Comparison of ENCODE assay signal across 16 cellular contexts in the genomic region with DNA sequence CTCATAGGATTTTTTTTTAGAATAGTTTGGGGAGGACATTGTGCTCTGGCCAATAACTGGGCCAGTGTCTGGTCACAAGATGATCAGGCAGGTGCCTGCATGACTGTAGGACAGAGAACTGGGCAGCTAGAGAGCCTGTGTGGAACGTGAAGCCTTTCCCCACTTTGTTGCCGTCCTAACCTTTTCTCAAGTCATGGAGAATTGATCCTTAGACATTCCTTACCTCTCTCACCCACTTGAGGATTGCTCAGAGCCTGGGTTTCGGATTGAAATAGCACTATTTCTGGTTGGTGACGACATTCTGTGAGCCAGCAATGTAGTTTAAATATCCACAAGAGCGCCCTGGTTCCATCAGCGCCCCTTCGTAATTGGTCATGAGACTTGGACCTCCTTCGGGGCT.
A peak's percentile ranks its signal among the peaks of the same experiment; 100 is the strongest.
DNase-seq lines count a peak whose midpoint lies in the region; FAIRE-seq and TF ChIP-seq lines count a peak whose summit lies in the region.
"Had no signal": no experiment of that assay in that cellular context is flagged by ENCODE, and none has a peak within 500 bp of the region (broad histone marks: within the 10 kb centered on the region; RNA-seq: fewer than 3 reads in every experiment).

No MANE protein-coding gene starts in this region.

- H2AK5ac ChIP-seq in H9 (ENCODE audit: insufficient read length, low read length), result no peak overlapping the region

- H3K4me3 Mint-ChIP-seq in H9, result no peak overlapping the region
- H3K4me3 Mint-ChIP-seq: immature natural killer cell; stimulated activated naive B cell treated with anti-CD40 and anti-IgM and Interleukin-4, amounts not matched to agents 10 μg/mL and 1 μg/mL and 100 μg/mL, for 72 hours had no signal

- H3K27me3 Mint-ChIP-seq in H9 (ENCODE audit: low read depth), result no peaks in the 10 kb centered on the region
- H3K27me3 Mint-ChIP-seq: stimulated activated naive B cell treated with anti-CD40 and anti-IgM and Interleukin-4, amounts not matched to agents 10 μg/mL and 1 μg/mL and 100 μg/mL, for 72 hours had no signal

- no peak overlapping the region for H4K91ac ChIP-seq in H9 (ENCODE audit: insufficient read length, low read depth, low read length)

- H3K14ac ChIP-seq in H9 (ENCODE audit: insufficient read depth, low read length), result peak overlapping the region; percentile 80; the same call in 1 of the 2 replicates

- no peaks in the 10 kb centered on the region for H4K20me1 ChIP-seq in H9 (ENCODE audit: control insufficient read depth, insufficient read depth, insufficient read length)

- in situ Hi-C loops in SK-MEL-5 (cut with HindIII; ENCODE audit: low pct_unique_long_range_greater_than_20kb, low sequenced_read_pairs) (no loop called here), GM13976 (cut with MboI; ENCODE audit: low sequenced_read_pairs, unreplicated experiment) (loop anchor here (25.0 kb wide), 1 partner anchor 276 kb away; no protein-coding TSS in a partner anchor)

- DNase-seq in H9 (no peak), SK-MEL-5 (ENCODE audit: low read depth, low spot score) (peak; percentile 72), kidney (no peak), SHP77 (lab: John Stamatoyannopoulos, UW) (no peak), GM13976 (ENCODE audit: low spot score) (no peak), NK-92 (lab: John Stamatoyannopoulos, UW; ENCODE audit: unreplicated experiment) (no peak), T-helper 9 cell (no peak)
- DNase-seq: activated CD4-positive, alpha-beta T cell treated with anti-CD3 and anti-CD28 coated beads for 1 hour; activated T-cell treated with anti-CD3 and anti-CD28 coated beads, Interleukin-2, amount 50 U/mL, for 1 hour; aorta; EL; immature natural killer cell; MG63; stimulated activated CD4-positive, alpha-beta T cell treated with anti-CD3 and anti-CD28 coated beads, Interleukin-2, amount 100 ng/mL, for 48 hours; stimulated activated naive B cell treated with anti-CD40 and anti-IgM and Interleukin-4, amounts not matched to agents 10 μg/mL and 1 μg/mL and 100 μg/mL, for 72 hours had no signal

- peak overlapping the region in 1 of 2 donors; percentile 12 for H3K4me3 ChIP-seq in kidney (ENCODE audit: low read length in 2 of 2)
- H3K4me3 ChIP-seq: MG63 had no signal

- intact Hi-C loops in kidney (cut with DNase I), result no loop called here

- TF ChIP-seq CTCF in C4-2B (conservative IDR thresholded peaks at IDR 0.05), result no peak
- TF ChIP-seq CTCF in H9 (conservative IDR thresholded peaks at IDR 0.05), result no peak
- TF ChIP-seq CTCF in kidney (IDR thresholded peaks at IDR 0.05; ENCODE audit: borderline replicate concordance, extremely low read depth, insufficient read depth), result no peak
- TF ChIP-seq CTCF in GM13976 (IDR thresholded peaks at IDR 0.05; ENCODE audit: borderline replicate concordance, control extremely low read depth, extremely low read depth, insufficient read depth, missing control alignments), result no peak

- no peak overlapping the region for H2BK15ac ChIP-seq in H9 (ENCODE audit: low read depth, low read length)

- no peak overlapping the region for H4K8ac ChIP-seq in H9 (replicated peaks; ENCODE audit: insufficient read length, low read depth, low read length)

- no peak overlapping the region for H3K23ac ChIP-seq in H9 (ENCODE audit: insufficient read length, low read depth, low read length)

- peak overlapping the region in 1 of 3 experiments; percentile 46; a peak in 2 of 7 replicates for H3K27ac Mint-ChIP-seq in H9
- H3K27ac Mint-ChIP-seq: stimulated activated naive B cell treated with anti-CD40 and anti-IgM and Interleukin-4, amounts not matched to agents 10 μg/mL and 1 μg/mL and 100 μg/mL, for 72 hours had no signal

- no peak for FAIRE-seq in kidney (lab: Jason Lieb, UNC)

- H2BK12ac ChIP-seq in H9 (ENCODE audit: insufficient read length, low read depth, low read length), result no peak overlapping the region

- H3K9ac ChIP-seq in H9 (ENCODE audit: extremely low read depth, insufficient read length, low read length) (no peak overlapping the region), kidney (ENCODE audit: low read length in 2 of 2) (no peak overlapping the region)

- no CpG with 5 or more reads among the region's 8 CpGs for WGBS in H9 (ENCODE audit: extremely low coverage, insufficient read length, low lambda C conversion rate)

- no peak overlapping the region for H3K4ac ChIP-seq in H9 (ENCODE audit: low read depth, low read length)

- no peak overlapping the region for H2AFZ ChIP-seq in H9 (ENCODE audit: low read length)

- no peaks in the 10 kb centered on the region for H3K36me3 ChIP-seq in kidney (ENCODE audit: control insufficient read depth in 1 of 2, insufficient read depth in 2 of 2, low read length in 2 of 2)
- H3K36me3 ChIP-seq: MG63 had no signal

- H2BK120ac ChIP-seq in H9 (ENCODE audit: low read depth, low read length, poor library complexity, severe bottlenecking), result no peak overlapping the region

- H3K18ac ChIP-seq in H9 (ENCODE audit: insufficient read length, low read depth, low read length), result no peak overlapping the region

- H3K79me1 ChIP-seq in H9 (ENCODE audit: insufficient read depth, low read depth, low read length, poor library complexity, severe bottlenecking), result peaks cover 8% of the 10 kb centered on the region

- no peak overlapping the region for H3T11ph ChIP-seq in H9 (ENCODE audit: low read length)

- no peaks in the 10 kb centered on the region for H3K9me3 ChIP-seq in H9 (ENCODE audit: control insufficient read depth, low read depth, low read length)
- no peaks in the 10 kb centered on the region for H3K9me3 ChIP-seq in kidney (ENCODE audit: control insufficient read depth in 1 of 2, low read length in 2 of 2)
- H3K9me3 ChIP-seq: MG63 had no signal

- peaks cover 18% of the 10 kb centered on the region; the same call in 1 of the 2 replicates for H3K79me2 ChIP-seq in H9 (ENCODE audit: insufficient read depth, low read length)

- no peak overlapping the region for H3K56ac ChIP-seq in H9 (ENCODE audit: insufficient read length, low read depth, low read length)

- H3K9me3 Mint-ChIP-seq in H9, result no peaks in the 10 kb centered on the region
- H3K9me3 Mint-ChIP-seq: stimulated activated naive B cell treated with anti-CD40 and anti-IgM and Interleukin-4, amounts not matched to agents 10 μg/mL and 1 μg/mL and 100 μg/mL, for 72 hours had no signal

- peaks cover 82% of the 10 kb centered on the region in 2 experiments for H3K4me1 Mint-ChIP-seq in H9

- H2BK20ac ChIP-seq in H9 (ENCODE audit: low read depth, low read length, poor library complexity, severe bottlenecking), result no peak overlapping the region

- peaks cover 15% of the 10 kb centered on the region for H3K4me1 ChIP-seq in H9 (ENCODE audit: insufficient read depth, low read length)
- peaks cover 20 to 48% of the 10 kb centered on the region in 2 donors for H3K4me1 ChIP-seq in kidney (ENCODE audit: control insufficient read depth in 1 of 2, insufficient read depth in 1 of 2, low read depth in 1 of 2, low read length in 2 of 2)

- H3K27me3 ChIP-seq in H9 (ENCODE audit: insufficient read depth, low read length), result no peaks in the 10 kb centered on the region
- H3K27me3 ChIP-seq: MG63 had no signal

- H3K23me2 ChIP-seq in H9 (ENCODE audit: insufficient read length, low read depth, low read length, poor library complexity, severe bottlenecking), result no peaks in the 10 kb centered on the region

- H2BK5ac ChIP-seq in H9 (ENCODE audit: insufficient read length, low read length), result no peak overlapping the region

- H4K5ac ChIP-seq in H9 (ENCODE audit: insufficient read length, low read depth, low read length), result no peak overlapping the region

- peak overlapping the region; percentile 86 for H3K27ac ChIP-seq in C4-2B
- H3K27ac ChIP-seq in H9 (ENCODE audit: insufficient read length, low read depth, low read length), result no peak overlapping the region
- H3K27ac ChIP-seq in kidney (ENCODE audit: low read depth in 2 of 2, low read length in 2 of 2), result peak overlapping the region; percentile 67 to 74

- H3K4me2 ChIP-seq in H9 (ENCODE audit: insufficient read depth, insufficient read length, low read length), result no peak overlapping the region

- H3K36me3 Mint-ChIP-seq in H9 (ENCODE audit: insufficient read depth in 1 of 3, low read depth in 3 of 3), result no peaks in the 10 kb centered on the region; a peak in 2 of 7 replicates
- H3K36me3 Mint-ChIP-seq: immature natural killer cell; stimulated activated naive B cell treated with anti-CD40 and anti-IgM and Interleukin-4, amounts not matched to agents 10 μg/mL and 1 μg/mL and 100 μg/mL, for 72 hours had no signal
